Comparison of ENCODE assay signal across 16 cellular contexts in the genomic region with DNA sequence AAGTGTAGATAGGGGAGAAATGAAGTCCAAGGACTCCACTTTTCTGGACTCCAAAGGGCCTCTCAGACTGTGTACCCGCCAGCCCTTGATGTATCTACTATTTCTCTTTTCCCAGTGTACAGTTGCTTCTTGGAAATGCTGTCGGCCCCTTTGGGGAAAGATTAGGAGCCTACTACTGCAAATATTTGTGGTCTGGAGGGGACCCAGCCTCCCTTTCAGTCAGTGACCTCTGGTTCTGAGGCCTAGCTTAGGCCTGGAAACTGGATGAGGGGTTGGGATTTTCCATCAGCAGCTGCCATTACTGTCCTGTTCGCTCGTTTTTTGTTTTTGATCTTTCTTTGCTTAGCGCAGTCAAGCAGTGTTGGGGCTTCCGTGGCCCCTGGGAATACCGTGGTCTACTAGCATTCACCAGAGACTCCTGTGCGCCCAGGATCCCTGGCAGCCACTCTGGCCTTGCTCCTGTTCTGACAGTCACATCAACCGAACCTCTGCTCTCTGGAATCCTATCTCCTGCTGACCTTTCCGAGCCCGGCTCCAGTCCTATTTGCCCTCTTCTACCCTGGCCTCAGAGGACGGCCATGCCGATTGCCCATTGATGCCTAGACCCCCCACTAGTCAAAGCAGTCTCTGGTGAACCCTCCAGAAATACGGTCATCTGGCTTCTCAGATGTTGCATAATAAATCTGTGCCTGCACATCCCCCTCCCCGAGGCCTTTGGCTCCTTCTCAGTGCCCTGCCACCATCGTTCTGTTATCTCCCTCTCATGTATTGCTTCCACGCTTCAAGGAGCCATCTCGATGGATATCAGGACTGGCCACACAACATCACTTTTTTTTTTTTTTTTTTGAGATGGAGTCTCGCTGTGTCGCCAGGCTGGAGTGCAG. TPM values are rescaled to one million over a fixed set of nuclear protein-coding genes. Genes with fewer than 3 reads are reported as not detected.
DNase-seq lines count a peak whose midpoint lies in the region; ATAC-seq and TF ChIP-seq lines count a peak whose summit lies in the region.
"Had no signal": no experiment of that assay in that cellular context is flagged by ENCODE, and none has a peak within 500 bp of the region (broad histone marks: within the 10 kb centered on the region; RNA-seq: fewer than 3 reads in every experiment).

No MANE protein-coding gene starts in this region.

- no peak for TF ChIP-seq CTCF in CD4-positive, alpha-beta T cell (IDR thresholded peaks at IDR 0.05)
- TF ChIP-seq CTCF in chondrocyte (IDR thresholded peaks at IDR 0.05) (no peak), nephron progenitor cell (IDR thresholded peaks at IDR 0.05) (no peak)

- no peak overlapping the region for H3K27ac Mint-ChIP-seq in CD4-positive, alpha-beta T cell
- H3K27ac Mint-ChIP-seq in IgD-negative memory B cell, result peak overlapping the region in 2 of 3 donors; percentile 59 to 74
- H3K27ac Mint-ChIP-seq in chondrocyte (ENCODE audit: unreplicated experiment), result no peak overlapping the region
- no peak overlapping the region for H3K27ac Mint-ChIP-seq in nephron progenitor cell

- intact Hi-C loops in CD4-positive, alpha-beta T cell (cut with DNase I, micrococcal nuclease), result loop anchor here in 1 of 2 experiments (2.0 to 10.0 kb wide), 3 partner anchors 60 to 436 kb away; a partner anchor contains a TSS

- no peaks in the 10 kb centered on the region for H3K9me3 Mint-ChIP-seq in CD4-positive, alpha-beta T cell
- H3K9me3 Mint-ChIP-seq in IgD-negative memory B cell, result no peaks in the 10 kb centered on the region
- no peaks in the 10 kb centered on the region for H3K9me3 Mint-ChIP-seq in chondrocyte (ENCODE audit: low read depth)
- H3K9me3 Mint-ChIP-seq in nephron progenitor cell, result peaks cover 14% of the 10 kb centered on the region

- H3K27me3 ChIP-seq in CD4-positive, alpha-beta T cell (ENCODE audit: control insufficient read depth, insufficient read depth, low read length), result no peaks in the 10 kb centered on the region
- H3K27me3 ChIP-seq: brain microvascular endothelial cell, heart right ventricle, left lung had no signal

- POLR2A ChIA-PET in CD4-positive, alpha-beta T cell (lab: Charles Lee), result no interaction called here

- H3K4me1 Mint-ChIP-seq in CD4-positive, alpha-beta T cell (ENCODE audit: low read depth), result peaks cover 14% of the 10 kb centered on the region
- peaks cover 6 to 11% (median 9%) of the 10 kb centered on the region in 3 donors for H3K4me1 Mint-ChIP-seq in IgD-negative memory B cell
- H3K4me1 Mint-ChIP-seq in chondrocyte (ENCODE audit: low read depth), result peaks cover 15% of the 10 kb centered on the region
- peaks cover 34% of the 10 kb centered on the region for H3K4me1 Mint-ChIP-seq in nephron progenitor cell

- H3K9me3 ChIP-seq in CD4-positive, alpha-beta T cell (ENCODE audit: control insufficient read depth, low read length), result no peaks in the 10 kb centered on the region
- H3K9me3 ChIP-seq: heart right ventricle, left lung, prostate gland had no signal

- CTCF ChIA-PET in CD4-positive, alpha-beta T cell (lab: Charles Lee), result interaction anchor here (0.9 kb wide), 1 partner anchor 40 kb away, joined by 3 read pairs; no protein-coding TSS in a partner anchor

- peaks cover 15% of the 10 kb centered on the region for H3K36me3 Mint-ChIP-seq in CD4-positive, alpha-beta T cell (ENCODE audit: low read depth)
- H3K36me3 Mint-ChIP-seq in IgD-negative memory B cell (peaks cover 3% of the 10 kb centered on the region), chondrocyte (ENCODE audit: low read depth) (peaks cover 4% of the 10 kb centered on the region), nephron progenitor cell (ENCODE audit: low read depth) (no peaks in the 10 kb centered on the region)

- DNase-seq in CD4-positive, alpha-beta T cell, result no peak
- peak; percentile 88 for DNase-seq in chondrocyte (ENCODE audit: low spot score)
- no peak for DNase-seq in nephron progenitor cell
- no peak for DNase-seq in T1000 (lab: John Stamatoyannopoulos, UW)
- no peak for DNase-seq in UCSD-AML1 (lab: John Stamatoyannopoulos, UW; ENCODE audit: unreplicated experiment)
- DNase-seq: brain microvascular endothelial cell; heart right ventricle; KBM-7; NCI-H2081 treated with DMSO at 0.1 percent for 48 hours; stimulated activated CD4-positive, alpha-beta T cell treated with anti-CD3 and anti-CD28 coated beads, Interleukin-1b, Interleukin-23, amount 100 ng/mL, for 48 hours; stimulated activated naive CD4-positive, alpha-beta T cell treated with Interleukin-2 at 50 U/mL for 16 hours had no signal

- ATAC-seq in CD4-positive, alpha-beta T cell (ENCODE audit: poor library complexity), result no peak
- ATAC-seq in GM18517 (IDR thresholded peaks at IDR 0.05; ENCODE audit: unreplicated experiment) (no peak), HG03175 (IDR thresholded peaks at IDR 0.05; ENCODE audit: unreplicated experiment) (no peak)

- no peak overlapping the region for H3K27ac ChIP-seq in CD4-positive, alpha-beta T cell (ENCODE audit: low read depth, low read length)
- H3K27ac ChIP-seq: brain microvascular endothelial cell had no signal

- H3K27me3 Mint-ChIP-seq in CD4-positive, alpha-beta T cell, result no peaks in the 10 kb centered on the region
- H3K27me3 Mint-ChIP-seq in IgD-negative memory B cell (no peaks in the 10 kb centered on the region), chondrocyte (ENCODE audit: low read depth) (no peaks in the 10 kb centered on the region), nephron progenitor cell (ENCODE audit: low read depth, poor library complexity) (peaks cover 18% of the 10 kb centered on the region)

- peak overlapping the region; percentile 90 for H3K4me3 Mint-ChIP-seq in CD4-positive, alpha-beta T cell
- H3K4me3 Mint-ChIP-seq in IgD-negative memory B cell, result peak overlapping the region; percentile 58 to 98 (median 96)
- no peak overlapping the region for H3K4me3 Mint-ChIP-seq in chondrocyte (ENCODE audit: unreplicated experiment)
- peak overlapping the region; percentile 47 for H3K4me3 Mint-ChIP-seq in nephron progenitor cell

RNA-seq across cellular contexts. Expression of a gene that starts 1.3 kb away (rescaled TPM):
- total RNA-seq in CD4-positive, alpha-beta T cell, result 10 to 100 TPM; 45.4 to 48.3 TPM
- polyA plus RNA-seq in IgD-negative memory B cell, result 74.7 TPM
- total RNA-seq in chondrocyte, result 33.8 to 39.3 TPM (median 34.8 TPM) in 3 replicates

RNA-seq across cellular contexts. Expression of a gene that starts 32.9 kb away (rescaled TPM):
- under 1 TPM in 1 of 2 experiments, not detected in 1; 0.69 TPM for total RNA-seq in CD4-positive, alpha-beta T cell
- polyA plus RNA-seq in IgD-negative memory B cell, result 4.5 TPM
- 2.8 to 4.0 TPM (median 3.5 TPM) in 3 replicates for total RNA-seq in chondrocyte

Comparison
In these comparisons a context has a peak if more than half of its experiments do, and no peak if none do; other contexts are left out.
1. H3K27ac Mint-ChIP-seq: peak in IgD-negative memory B cell (2 of 3); none in CD4-positive, alpha-beta T cell (single experiment), chondrocyte (single experiment) and nephron progenitor cell (single experiment).